9 cellular contexts compared by ENCODE assay signal in the genomic region with DNA sequence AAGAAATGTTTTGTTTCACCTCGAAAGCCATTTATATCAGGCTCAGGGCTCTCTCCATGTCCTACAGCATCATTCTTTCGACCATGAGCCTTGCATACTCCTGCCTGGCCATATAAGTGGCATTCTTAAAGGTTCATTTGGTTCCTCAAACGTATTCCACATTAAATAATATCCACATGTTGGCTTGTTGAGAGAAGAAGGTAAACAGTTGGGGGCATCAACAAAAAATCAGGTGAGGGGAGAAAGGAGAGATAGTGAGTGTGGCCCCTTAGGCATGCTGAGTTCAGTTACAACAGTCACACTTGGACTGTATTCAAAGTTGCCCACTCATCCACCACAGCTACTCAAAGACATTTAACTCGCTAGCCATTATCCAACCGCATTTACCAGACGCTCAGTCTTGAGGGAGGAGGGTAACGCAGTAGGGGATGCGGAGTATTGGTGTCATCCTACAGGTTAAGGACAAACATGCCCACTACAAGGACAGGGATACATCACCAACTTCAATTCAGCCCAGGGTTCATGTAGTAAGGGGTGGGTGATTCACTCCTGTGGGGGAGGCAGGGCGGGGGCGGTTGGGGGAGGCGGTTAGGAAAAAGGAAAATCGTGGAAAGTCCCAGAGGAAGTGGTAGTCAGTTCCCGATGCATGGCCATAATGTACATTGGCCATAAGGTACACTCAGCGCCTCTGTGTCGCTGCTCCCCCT. TPM values are rescaled to one million over a fixed set of nuclear protein-coding genes. Genes with fewer than 3 reads are reported as not detected.
DNase-seq lines count a peak whose midpoint lies in the region; ATAC-seq, FAIRE-seq and TF ChIP-seq lines count a peak whose summit lies in the region.
"Had no signal": no experiment of that assay in that cellular context is flagged by ENCODE, and none has a peak within 500 bp of the region (broad histone marks: within the 10 kb centered on the region; RNA-seq: fewer than 3 reads in every experiment).

No MANE protein-coding gene starts in this region.

- H3K4me1 Mint-ChIP-seq in activated T-cell treated with anti-CD3 and anti-CD28 coated beads, Interleukin-2, amount 50 U/mL, for 72 hours (ENCODE audit: low read depth) = peaks cover 35% of the 10 kb centered on the region
- H3K4me1 Mint-ChIP-seq in astrocyte (ENCODE audit: low read depth, unreplicated experiment) (peaks cover 53% of the 10 kb centered on the region), type B pancreatic cell (ENCODE audit: unreplicated experiment) (peaks cover 24% of the 10 kb centered on the region)

- peaks cover 21% of the 10 kb centered on the region for H3K4me1 ChIP-seq in astrocyte (ENCODE audit: insufficient read depth, low read length)

- peak overlapping the region; percentile 63 to 86 for H3K4me3 Mint-ChIP-seq in activated T-cell treated with anti-CD3 and anti-CD28 coated beads, Interleukin-2, amount 50 U/mL, for 72 hours
- H3K4me3 Mint-ChIP-seq in astrocyte (ENCODE audit: unreplicated experiment) = peak overlapping the region; percentile 98
- peak overlapping the region; percentile 95 for H3K4me3 Mint-ChIP-seq in type B pancreatic cell

- peaks cover 13% of the 10 kb centered on the region for H3K27me3 ChIP-seq in astrocyte (ENCODE audit: insufficient read depth, low read length)

- no peak for ATAC-seq in activated T-cell treated with anti-CD3 and anti-CD28 coated beads, Interleukin-2, amount 50 U/mL, for 72 hours (replicated peaks in 1 of 2)
- ATAC-seq in HG03432 (IDR thresholded peaks at IDR 0.05; ENCODE audit: unreplicated experiment) = no peak

- peaks cover 45% of the 10 kb centered on the region for H4K20me1 ChIP-seq in astrocyte (ENCODE audit: insufficient read depth, low read length)

- peaks cover 0 to 3% of the 10 kb centered on the region in 2 donors for H3K36me3 Mint-ChIP-seq in activated T-cell treated with anti-CD3 and anti-CD28 coated beads, Interleukin-2, amount 50 U/mL, for 72 hours (ENCODE audit: insufficient read depth in 2 of 2)
- H3K36me3 Mint-ChIP-seq in astrocyte (ENCODE audit: low read depth, unreplicated experiment) (peaks cover 3% of the 10 kb centered on the region), type B pancreatic cell (peaks cover 9% of the 10 kb centered on the region)

- peak overlapping the region; percentile 94 for H2AFZ ChIP-seq in astrocyte (ENCODE audit: low read depth, low read length)

- H3K4me2 ChIP-seq in astrocyte (ENCODE audit: low read length) = peak overlapping the region; percentile 99

- peaks cover 59% of the 10 kb centered on the region for H3K79me2 ChIP-seq in astrocyte (ENCODE audit: insufficient read depth, low read length)

- no peaks in the 10 kb centered on the region for H3K9me3 ChIP-seq in astrocyte (ENCODE audit: insufficient read depth, low read depth, low read length)

- H3K9me3 Mint-ChIP-seq in activated T-cell treated with anti-CD3 and anti-CD28 coated beads, Interleukin-2, amount 50 U/mL, for 72 hours = peaks cover 2 to 3% of the 10 kb centered on the region in 2 donors
- H3K9me3 Mint-ChIP-seq in astrocyte (ENCODE audit: unreplicated experiment) (no peaks in the 10 kb centered on the region), type B pancreatic cell (no peaks in the 10 kb centered on the region)

- FAIRE-seq in astrocyte (lab: Jason Lieb, UNC) (peak; percentile 9), D721Med (lab: Jason Lieb, UNC) (no peak)
- FAIRE-seq: TTC549 had no signal

- DNase-seq in activated T-cell treated with anti-CD3 and anti-CD28 coated beads, Interleukin-2, amount 50 U/mL, for 72 hours = no peak
- no peak for DNase-seq in activated T-cell treated with anti-CD3 and anti-CD28 coated beads, Interleukin-2, amount 50 U/mL, for 48 hours
- peak; percentile 86 for DNase-seq in astrocyte (ENCODE audit: low read depth)
- DNase-seq in kidney tubule cell (ENCODE audit: low spot score) = peak; percentile 90
- DNase-seq in type B pancreatic cell (ENCODE audit: extremely low spot score, unreplicated experiment) = no peak
- no peak for DNase-seq in midbrain (lab: John Stamatoyannopoulos, UW)
- no peak for DNase-seq in D721Med (ENCODE audit: insufficient read length, low spot score)

- H3K27ac ChIP-seq in astrocyte (ENCODE audit: low read depth, low read length) = peak overlapping the region; percentile 90

- H3K27ac Mint-ChIP-seq in activated T-cell treated with anti-CD3 and anti-CD28 coated beads, Interleukin-2, amount 50 U/mL, for 72 hours = no peak overlapping the region
- H3K27ac Mint-ChIP-seq in astrocyte (ENCODE audit: unreplicated experiment) (peak overlapping the region; percentile 98), type B pancreatic cell (peak overlapping the region; percentile 88)

- H3K36me3 ChIP-seq in astrocyte (ENCODE audit: insufficient read depth, low read length) = peaks cover 3% of the 10 kb centered on the region

- H3K9ac ChIP-seq in astrocyte (ENCODE audit: low read length) = peak overlapping the region; percentile 95

- peaks cover 81% of the 10 kb centered on the region for H3K27me3 Mint-ChIP-seq in activated T-cell treated with anti-CD3 and anti-CD28 coated beads, Interleukin-2, amount 50 U/mL, for 72 hours (ENCODE audit: low read depth)
- H3K27me3 Mint-ChIP-seq in astrocyte (ENCODE audit: low read depth, unreplicated experiment) (no peaks in the 10 kb centered on the region), type B pancreatic cell (peaks cover 17% of the 10 kb centered on the region)

- peak overlapping the region; percentile 94 for H3K4me3 ChIP-seq in astrocyte (ENCODE audit: insufficient read depth, low read depth, low read length)

- no peak for TF ChIP-seq CTCF in astrocyte (IDR thresholded peaks at IDR 0.05; ENCODE audit: insufficient read depth, low read depth, low read length)
- TF ChIP-seq CTCF in type B pancreatic cell (conservative IDR thresholded peaks at IDR 0.05) = no peak
- no peak for TF ChIP-seq CTCF in D721Med (IDR thresholded peaks at IDR 0.05; ENCODE audit: insufficient read depth, missing control alignments)

RNA-seq across cellular contexts. Expression of a gene that starts 1.4 kb away (rescaled TPM):
- under 1 TPM; 0.26 to 0.32 TPM for total RNA-seq in activated T-cell treated with anti-CD3 and anti-CD28 coated beads, Interleukin-2, amount 50 U/mL, for 72 hours
- total RNA-seq in astrocyte (46.1 and 58.4 TPM in 2 replicates), type B pancreatic cell (ENCODE audit: low replicate concordance) (9.9 and 11.8 TPM in 2 replicates)

Comparison
In these comparisons a context has a peak if more than half of its experiments do, and no peak if none do; other contexts are left out.
1. DNase-seq: peak in astrocyte (single experiment) and kidney tubule cell (single experiment); none in activated T-cell treated with anti-CD3 and anti-CD28 coated beads, Interleukin-2, amount 50 U/mL, for 72 hours (0 of 2), activated T-cell treated with anti-CD3 and anti-CD28 coated beads, Interleukin-2, amount 50 U/mL, for 48 hours (0 of 2), type B pancreatic cell (single experiment), midbrain (single experiment) and D721Med (single experiment).
2. Peak in every context shown above with its lines, with median percentiles within 50 percentile points of each other: H3K4me3 Mint-ChIP-seq.